ENCODE assay signal across 8 cellular contexts in genomic region chr7:155147172-155147571, GRCh38.
"Had no signal": no experiment of that assay in that cellular context is flagged by ENCODE, and none has a peak within 500 bp of the region (broad histone marks: within the 10 kb centered on the region; RNA-seq: fewer than 3 reads in every experiment).

No MANE protein-coding gene starts in this region.

- ATAC-seq: GM12878 had no signal

- H3K4me3 ChIP-seq: GM12878 had no signal

- DNase-seq: GDM1, GF-D8 had no signal

- FAIRE-seq: G401.6, GM12878, GM12891, GM12892, GM18507, GM19239 had no signal
